ENCODE assay signal across 13 cellular contexts in genomic region chr15:92527197-92527596, GRCh38.
A peak's percentile ranks its signal among the peaks of the same experiment; 100 is the strongest.
DNase-seq lines count a peak whose midpoint lies in the region; ATAC-seq and TF ChIP-seq lines count a peak whose summit lies in the region.
"Had no signal": no experiment of that assay in that cellular context is flagged by ENCODE, and none has a peak within 500 bp of the region (broad histone marks: within the 10 kb centered on the region; RNA-seq: fewer than 3 reads in every experiment).

No MANE protein-coding gene starts in this region.

- CTCF ChIA-PET in OCI-LY7 (lab: Charles Lee; ENCODE audit: unreplicated experiment) = no interaction called here
- CTCF ChIA-PET in WTC11 (lab: Charles Lee) = no interaction called here

- BruUV-seq in OCI-LY7 (replicated peaks; lab: Mats Ljungman, UMichigan) = no TSS peak

- no peak overlapping the region for H3K27ac Mint-ChIP-seq in WTC11
- H3K27ac Mint-ChIP-seq: activated B cell treated with CpG ODN at 0.5 μM for 24 hours; activated naive CD4-positive, alpha-beta T cell treated with anti-CD3 and anti-CD28 coated beads, Interleukin-2, amount 10 ng/mL, durations not matched to agents 7 days and 5 days; B cell had no signal

- TF ChIP-seq CTCF in choroid plexus epithelial cell (conservative IDR thresholded peaks at IDR 0.05; ENCODE audit: low read depth, low read length) = no peak
- no peak for TF ChIP-seq CTCF in ovary (IDR thresholded peaks at IDR 0.05)
- no peak for TF ChIP-seq CTCF in spleen (IDR thresholded peaks at IDR 0.05 in 8 of 11, conservative IDR thresholded peaks at IDR 0.05 in 3 of 11)
- no peak for TF ChIP-seq CTCF in OCI-LY7 (conservative IDR thresholded peaks at IDR 0.05; ENCODE audit: low read length)
- TF ChIP-seq CTCF in WTC11 (IDR thresholded peaks at IDR 0.05) = no peak

- H3K9ac ChIP-seq in Karpas-422 (ENCODE audit: low read length) = no peak overlapping the region

- peak; percentile 13 for DNase-seq in A172 (ENCODE audit: low spot score)
- peak; percentile 24 for DNase-seq in Karpas-422
- peak; percentile 89 for DNase-seq in choroid plexus epithelial cell (ENCODE audit: low read depth)
- DNase-seq in ovary = peak in 3 of 5 donors; percentile 21 to 58 (median 44)
- DNase-seq in spleen = no peak
- DNase-seq in SHP77 treated with DMSO at 0.1 percent for 48 hours (lab: John Stamatoyannopoulos, UW) = no peak
- no peak for DNase-seq in OCI-LY7 (ENCODE audit: low spot score)
- DNase-seq in WTC11 (ENCODE audit: low spot score) = no peak
- DNase-seq: activated B cell treated with CpG ODN at 0.5 μM for 24 hours; activated naive CD4-positive, alpha-beta T cell treated with anti-CD3 and anti-CD28 coated beads, Interleukin-2, amount 10 ng/mL, durations not matched to agents 7 days and 5 days; NCI-H187 treated with DMSO at 0.1 percent for 48 hours; stimulated activated CD4-positive, alpha-beta T cell treated with anti-CD3 and anti-CD28 coated beads, Interleukin-15, amount 100 ng/mL, for 24 hours had no signal

- intact Hi-C loops in ovary (cut with DNase I) (loop anchor here in 2 of 4 donors (10.0 kb wide), 2 partner anchors 158 to 188 kb away; no protein-coding TSS in a partner anchor), spleen (cut with DNase I; ENCODE audit: low total_unique reads) (no loop called here), OCI-LY7 (cut with micrococcal nuclease; ENCODE audit: unreplicated experiment) (no loop called here)

- no peak overlapping the region for H3K4me3 Mint-ChIP-seq in WTC11
- H3K4me3 Mint-ChIP-seq: activated B cell treated with CpG ODN at 0.5 μM for 24 hours; activated naive CD4-positive, alpha-beta T cell treated with anti-CD3 and anti-CD28 coated beads, Interleukin-2, amount 10 ng/mL, durations not matched to agents 7 days and 5 days; B cell had no signal

- H3K27me3 Mint-ChIP-seq in WTC11 (ENCODE audit: low read depth) = peaks cover 10% of the 10 kb centered on the region

- WGBS in ovary, 3 donors = 39 to 50% (median 43%) methylated on average over 2 of the region's 2 CpGs
- 86 to 100% (median 93%) methylated on average over 2 of the region's 2 CpGs for WGBS in spleen, 5 donors

- H2AFZ ChIP-seq in Karpas-422 (ENCODE audit: low read length) = no peak overlapping the region
- no peak overlapping the region for H2AFZ ChIP-seq in OCI-LY7 (ENCODE audit: low read length)

- H3K79me2 ChIP-seq in Karpas-422 (ENCODE audit: low read length) (no peaks in the 10 kb centered on the region), OCI-LY7 (ENCODE audit: insufficient read depth, low read depth, low read length) (no peaks in the 10 kb centered on the region)

- H4K20me1 ChIP-seq in Karpas-422 (ENCODE audit: insufficient read depth, low read depth, low read length) (no peaks in the 10 kb centered on the region), OCI-LY7 (ENCODE audit: insufficient read depth, low read length) (no peaks in the 10 kb centered on the region)

- H3K4me2 ChIP-seq in Karpas-422 (ENCODE audit: low read depth, low read length, poor library complexity, severe bottlenecking) (no peak overlapping the region), OCI-LY7 (ENCODE audit: low read length) (no peak overlapping the region)

- POLR2A ChIA-PET in OCI-LY7 (lab: Charles Lee) (no interaction called here), WTC11 (lab: Charles Lee) (no interaction called here)

- peaks cover 9% of the 10 kb centered on the region for H3K4me1 Mint-ChIP-seq in WTC11
- H3K4me1 Mint-ChIP-seq: activated B cell treated with CpG ODN at 0.5 μM for 24 hours; activated naive CD4-positive, alpha-beta T cell treated with anti-CD3 and anti-CD28 coated beads, Interleukin-2, amount 10 ng/mL, durations not matched to agents 7 days and 5 days; B cell had no signal

- H3K9me3 Mint-ChIP-seq in WTC11 = peaks cover 21% of the 10 kb centered on the region

- H3K9me3 ChIP-seq in Karpas-422 (ENCODE audit: low read length) (no peaks in the 10 kb centered on the region), ovary (no peaks in the 10 kb centered on the region), spleen (peaks cover 0 to 4% (median 0%) of the 10 kb centered on the region in 8 donors), OCI-LY7 (ENCODE audit: low read length) (no peaks in the 10 kb centered on the region)

- H3K36me3 Mint-ChIP-seq in WTC11 = peaks cover 9% of the 10 kb centered on the region
- H3K36me3 Mint-ChIP-seq: activated naive CD4-positive, alpha-beta T cell treated with anti-CD3 and anti-CD28 coated beads, Interleukin-2, amount 10 ng/mL, durations not matched to agents 7 days and 5 days had no signal

- H3K4me3 ChIP-seq in Karpas-422 (ENCODE audit: low read length) (no peak overlapping the region), choroid plexus epithelial cell (ENCODE audit: low read depth, low read length) (no peak overlapping the region), ovary (no peak overlapping the region), spleen (no peak overlapping the region), OCI-LY7 (ENCODE audit: low read depth, low read length, poor library complexity, severe bottlenecking) (no peak overlapping the region)

- H3K4me1 ChIP-seq in Karpas-422 (ENCODE audit: low read length) (no peaks in the 10 kb centered on the region), ovary (ENCODE audit: insufficient read depth) (peaks cover 3% of the 10 kb centered on the region), spleen (no peaks in the 10 kb centered on the region), OCI-LY7 (ENCODE audit: insufficient read depth, low read length, poor library complexity, severe bottlenecking) (no peaks in the 10 kb centered on the region)

- H3K36me3 ChIP-seq in Karpas-422 (ENCODE audit: insufficient read depth, low read length) (no peaks in the 10 kb centered on the region), ovary (no peaks in the 10 kb centered on the region), spleen (no peaks in the 10 kb centered on the region), OCI-LY7 (ENCODE audit: insufficient read depth, low read length) (no peaks in the 10 kb centered on the region)

- H3K27me3 ChIP-seq in Karpas-422 (ENCODE audit: low read length) = no peaks in the 10 kb centered on the region
- no peaks in the 10 kb centered on the region for H3K27me3 ChIP-seq in ovary
- H3K27me3 ChIP-seq in spleen (replicated peaks in 1 of 7) = peaks cover 0 to 37% (median 0%) of the 10 kb centered on the region in 7 donors

- no peak for TF ChIP-seq EP300 in ovary (IDR thresholded peaks at IDR 0.05)

- no peak for ATAC-seq in WTC11

- H3K9me2 ChIP-seq in Karpas-422 (replicated peaks; ENCODE audit: insufficient read depth, low read length) = no peaks in the 10 kb centered on the region
- H3K9me2 ChIP-seq in OCI-LY7 (ENCODE audit: insufficient read depth, low read length) = no peaks in the 10 kb centered on the region

- H3K27ac ChIP-seq in Karpas-422 (ENCODE audit: low read length) = no peak overlapping the region
- H3K27ac ChIP-seq in ovary = no peak overlapping the region
- no peak overlapping the region for H3K27ac ChIP-seq in spleen
- no peak overlapping the region for H3K27ac ChIP-seq in OCI-LY7 (ENCODE audit: low read depth, low read length, poor library complexity, severe bottlenecking)

- TF ChIP-seq POLR2A in ovary (IDR thresholded peaks at IDR 0.05) (no peak), spleen (IDR thresholded peaks at IDR 0.05) (no peak)

TF ChIP-seq in WTC11, 78 proteins besides CTCF, POLR2A, EP300 and RAD21:
- no peak for TF ChIP-seq ZNF396 (CRISPR knock-in tag; IDR thresholded peaks at IDR 0.05; ENCODE audit: borderline replicate concordance)
- TF ChIP-seq, protein P1, sequence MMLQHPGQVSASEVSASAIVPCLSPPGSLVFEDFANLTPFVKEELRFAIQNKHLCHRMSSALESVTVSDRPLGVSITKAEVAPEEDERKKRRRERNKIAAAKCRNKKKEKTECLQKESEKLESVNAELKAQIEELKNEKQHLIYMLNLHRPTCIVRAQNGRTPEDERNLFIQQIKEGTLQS (CRISPR knock-in tag; conservative IDR thresholded peaks at IDR 0.05) = no peak
- TF ChIP-seq CBFB (CRISPR knock-in tag; IDR thresholded peaks at IDR 0.05; ENCODE audit: low read depth) = no peak
- TF ChIP-seq IRF1 (CRISPR knock-in tag; IDR thresholded peaks at IDR 0.05) = no peak
- TF ChIP-seq ZNF219 (CRISPR knock-in tag; IDR thresholded peaks at IDR 0.05; ENCODE audit: borderline replicate concordance) = no peak
- no peak for TF ChIP-seq FOXJ3 (CRISPR knock-in tag; IDR thresholded peaks at IDR 0.05; ENCODE audit: borderline replicate concordance)

Comparison
In these comparisons a context has a peak if more than half of its experiments do, and no peak if none do; other contexts are left out.
1. DNase-seq: peak in A172 (single experiment), Karpas-422 (single experiment), choroid plexus epithelial cell (single experiment) and ovary (3 of 5); none in spleen (single experiment), SHP77 treated with DMSO at 0.1 percent for 48 hours (single experiment), OCI-LY7 (single experiment) and WTC11 (single experiment).